In genomic region chr1:98028800-98029199, GRCh38 we compare ENCODE assay signal across 27 cellular contexts.
DNase-seq lines count a peak whose midpoint lies in the region; ATAC-seq, FAIRE-seq and TF ChIP-seq lines count a peak whose summit lies in the region.
"Had no signal": no experiment of that assay in that cellular context is flagged by ENCODE, and none has a peak within 500 bp of the region (broad histone marks: within the 10 kb centered on the region; RNA-seq: fewer than 3 reads in every experiment).

No MANE protein-coding gene starts in this region.

- H3K9ac ChIP-seq in Karpas-422 (ENCODE audit: low read length) (no peak overlapping the region), astrocyte (ENCODE audit: low read length) (no peak overlapping the region)

- H3K27me3 Mint-ChIP-seq in astrocyte (ENCODE audit: low read depth, unreplicated experiment) = no peaks in the 10 kb centered on the region

- no peak for TF ChIP-seq CTCF in astrocyte (IDR thresholded peaks at IDR 0.05; ENCODE audit: insufficient read depth, low read depth, low read length)
- TF ChIP-seq CTCF in osteoblast (IDR thresholded peaks at IDR 0.05; ENCODE audit: extremely low read depth, low read depth, low read length) = no peak
- TF ChIP-seq CTCF in esophagus muscularis mucosa (IDR thresholded peaks at IDR 0.05) = no peak

- peaks cover 7% of the 10 kb centered on the region for H3K4me1 Mint-ChIP-seq in astrocyte (ENCODE audit: low read depth, unreplicated experiment)

- no peaks in the 10 kb centered on the region for H3K36me3 Mint-ChIP-seq in astrocyte (ENCODE audit: low read depth, unreplicated experiment)
- H3K36me3 Mint-ChIP-seq: mesothelial cell of epicardium; naive thymus-derived CD4-positive, alpha-beta T cell had no signal

- no peak overlapping the region for H3K4me3 Mint-ChIP-seq in astrocyte (ENCODE audit: unreplicated experiment)
- H3K4me3 Mint-ChIP-seq: activated CD4-positive, alpha-beta T cell treated with anti-CD3 and anti-CD28 coated beads, Interleukin-2, amount 10 ng/mL, durations not matched to agents 24 days and 14 days; activated T-cell treated with anti-CD3 and anti-CD28 coated beads, Interleukin-2, amount 50 U/mL, for 4 hours; mesothelial cell of epicardium; naive thymus-derived CD4-positive, alpha-beta T cell; stimulated activated naive CD8-positive, alpha-beta T cell treated with anti-CD3 and anti-CD28 coated beads, Interleukin-15, Interleukin-2, amounts not matched to agents 100 ng/mL and 50 ng/mL, for 24 hours; T-helper 2 cell treated with Interferon-gamma antibody and Interleukin-4, amounts not matched to agents 5 μg/mL and 100 μg/mL, for 36 hours had no signal

- H3K9me3 ChIP-seq in Karpas-422 (ENCODE audit: low read length) (no peaks in the 10 kb centered on the region), astrocyte (ENCODE audit: insufficient read depth, low read depth, low read length) (no peaks in the 10 kb centered on the region), osteoblast (ENCODE audit: low read depth, low read length) (no peaks in the 10 kb centered on the region), esophagus muscularis mucosa (no peaks in the 10 kb centered on the region)
- H3K9me3 ChIP-seq: esophagus squamous epithelium, gastroesophageal sphincter, left lung, uterus had no signal

- WGBS in esophagus muscularis mucosa = 84% methylated on average over 6 of the region's 6 CpGs

- H3K9me2 ChIP-seq in Karpas-422 (replicated peaks; ENCODE audit: insufficient read depth, low read length) = no peaks in the 10 kb centered on the region

- ATAC-seq in left ventricle myocardium superior = no peak
- ATAC-seq: activated T-cell treated with anti-CD3 and anti-CD28 coated beads, Interleukin-2, amount 50 U/mL, for 4 hours; gastroesophageal sphincter; left lung; naive thymus-derived CD4-positive, alpha-beta T cell had no signal

- no peak for TF ChIP-seq EP300 in esophagus muscularis mucosa (IDR thresholded peaks at IDR 0.05)

- H3K9me3 Mint-ChIP-seq in astrocyte (ENCODE audit: unreplicated experiment) = no peaks in the 10 kb centered on the region
- H3K9me3 Mint-ChIP-seq: activated CD4-positive, alpha-beta T cell treated with anti-CD3 and anti-CD28 coated beads, Interleukin-2, amount 10 ng/mL, durations not matched to agents 24 days and 14 days; activated T-cell treated with anti-CD3 and anti-CD28 coated beads, Interleukin-2, amount 50 U/mL, for 4 hours; mesothelial cell of epicardium; naive thymus-derived CD4-positive, alpha-beta T cell; stimulated activated naive CD8-positive, alpha-beta T cell treated with anti-CD3 and anti-CD28 coated beads, Interleukin-15, Interleukin-2, amounts not matched to agents 100 ng/mL and 50 ng/mL, for 24 hours; T-helper 2 cell treated with Interferon-gamma antibody and Interleukin-4, amounts not matched to agents 5 μg/mL and 100 μg/mL, for 36 hours had no signal

- no peak for FAIRE-seq in astrocyte (lab: Jason Lieb, UNC)
- FAIRE-seq: bronchial epithelial cell, GM12892 had no signal

- no peaks in the 10 kb centered on the region for H4K20me1 ChIP-seq in Karpas-422 (ENCODE audit: insufficient read depth, low read depth, low read length)
- H4K20me1 ChIP-seq in astrocyte (ENCODE audit: insufficient read depth, low read length) = no peaks in the 10 kb centered on the region
- no peaks in the 10 kb centered on the region for H4K20me1 ChIP-seq in osteoblast (ENCODE audit: insufficient read depth, low read length)

- H3K27me3 ChIP-seq in Karpas-422 (ENCODE audit: low read length) (no peaks in the 10 kb centered on the region), astrocyte (ENCODE audit: insufficient read depth, low read length) (no peaks in the 10 kb centered on the region), osteoblast (ENCODE audit: insufficient read depth, low read length) (no peaks in the 10 kb centered on the region), esophagus muscularis mucosa (no peaks in the 10 kb centered on the region)
- H3K27me3 ChIP-seq: esophagus squamous epithelium, gastroesophageal sphincter, left lung, uterus had no signal

- peak; percentile 45 for DNase-seq in DMS 273 treated with DMSO at 0.1 percent for 48 hours (lab: John Stamatoyannopoulos, UW)
- DNase-seq in Karpas-422 = no peak
- DNase-seq in astrocyte (ENCODE audit: low read depth) = no peak
- DNase-seq in osteoblast (ENCODE audit: insufficient read length, low spot score, missing footprints) = no peak
- no peak for DNase-seq in T1000 (lab: John Stamatoyannopoulos, UW)
- no peak for DNase-seq in activated naive CD4-positive, alpha-beta T cell (lab: John Stamatoyannopoulos, UW)
- no peak for DNase-seq in esophagus muscularis mucosa (ENCODE audit: extremely low spot score)
- DNase-seq in left ventricle myocardium superior = no peak
- DNase-seq: activated CD4-positive, alpha-beta T cell treated with anti-CD3 and anti-CD28 coated beads, Interleukin-2, amount 10 ng/mL, durations not matched to agents 24 days and 14 days; activated T-cell treated with anti-CD3 and anti-CD28 coated beads, Interleukin-2, amount 50 U/mL, for 4 hours; Calu3; effector memory CD4-positive, alpha-beta T cell; esophagus squamous epithelium; hippocampal formation; left lung; naive thymus-derived CD4-positive, alpha-beta T cell; NCI-H2029; nucleus accumbens; small intestine; uterus had no signal

- no peaks in the 10 kb centered on the region for H3K36me3 ChIP-seq in Karpas-422 (ENCODE audit: insufficient read depth, low read length)
- H3K36me3 ChIP-seq in astrocyte (ENCODE audit: insufficient read depth, low read length) = no peaks in the 10 kb centered on the region
- H3K36me3 ChIP-seq in osteoblast (ENCODE audit: insufficient read depth, low read length) = no peaks in the 10 kb centered on the region
- H3K36me3 ChIP-seq in esophagus muscularis mucosa = no peaks in the 10 kb centered on the region
- H3K36me3 ChIP-seq: esophagus squamous epithelium, gastroesophageal sphincter, left lung, uterus had no signal

- H2AFZ ChIP-seq in Karpas-422 (ENCODE audit: low read length) (no peak overlapping the region), astrocyte (ENCODE audit: low read depth, low read length) (no peak overlapping the region), osteoblast (ENCODE audit: low read length) (peak overlapping the region; percentile 17)

- intact Hi-C loops in esophagus muscularis mucosa (cut with DNase I) = no loop called here
- intact Hi-C loops in left ventricle myocardium superior (cut with micrococcal nuclease) = no loop called here

- H3K4me3 ChIP-seq in Karpas-422 (ENCODE audit: low read length) (no peak overlapping the region), astrocyte (ENCODE audit: insufficient read depth, low read depth, low read length) (no peak overlapping the region), osteoblast (ENCODE audit: insufficient read depth, low read length) (peak overlapping the region; percentile 27), esophagus muscularis mucosa (no peak overlapping the region)
- H3K4me3 ChIP-seq: esophagus squamous epithelium, gastroesophageal sphincter, left lung, uterus had no signal

- no peak overlapping the region for H3K27ac ChIP-seq in Karpas-422 (ENCODE audit: low read length)
- H3K27ac ChIP-seq in astrocyte (ENCODE audit: low read depth, low read length) = peak overlapping the region; percentile 42
- peak overlapping the region; percentile 67 for H3K27ac ChIP-seq in osteoblast (ENCODE audit: low read depth, low read length)
- no peak overlapping the region for H3K27ac ChIP-seq in esophagus muscularis mucosa (replicated peaks in 1 of 4)
- H3K27ac ChIP-seq: esophagus squamous epithelium, gastroesophageal sphincter, left lung, uterus, VCaP had no signal

- H3K27ac Mint-ChIP-seq in astrocyte (ENCODE audit: unreplicated experiment) = no peak overlapping the region
- H3K27ac Mint-ChIP-seq: activated CD4-positive, alpha-beta T cell treated with anti-CD3 and anti-CD28 coated beads, Interleukin-2, amount 10 ng/mL, durations not matched to agents 24 days and 14 days; mesothelial cell of epicardium; naive thymus-derived CD4-positive, alpha-beta T cell; stimulated activated naive CD8-positive, alpha-beta T cell treated with anti-CD3 and anti-CD28 coated beads, Interleukin-15, Interleukin-2, amounts not matched to agents 100 ng/mL and 50 ng/mL, for 24 hours; T-helper 2 cell treated with Interferon-gamma antibody and Interleukin-4, amounts not matched to agents 5 μg/mL and 100 μg/mL, for 36 hours had no signal

- H3K4me2 ChIP-seq in Karpas-422 (ENCODE audit: low read depth, low read length, poor library complexity, severe bottlenecking) (peak overlapping the region; percentile 34), astrocyte (ENCODE audit: low read length) (peak overlapping the region; percentile 53), osteoblast (ENCODE audit: insufficient read depth, low read length) (peak overlapping the region; percentile 67)

- H3K79me2 ChIP-seq in Karpas-422 (ENCODE audit: low read length) = no peaks in the 10 kb centered on the region
- H3K79me2 ChIP-seq in astrocyte (ENCODE audit: insufficient read depth, low read length) = peaks cover 16% of the 10 kb centered on the region
- H3K79me2 ChIP-seq in osteoblast (ENCODE audit: insufficient read depth, low read length) = peaks cover 60% of the 10 kb centered on the region

- H3K4me1 ChIP-seq in Karpas-422 (ENCODE audit: low read length) (peaks cover 27% of the 10 kb centered on the region), astrocyte (ENCODE audit: insufficient read depth, low read length) (peaks cover 12% of the 10 kb centered on the region), osteoblast (ENCODE audit: insufficient read depth, low read length) (peaks cover 32% of the 10 kb centered on the region), esophagus muscularis mucosa (no peaks in the 10 kb centered on the region)
- H3K4me1 ChIP-seq: esophagus squamous epithelium, gastroesophageal sphincter, left lung, uterus had no signal

- no peak for TF ChIP-seq POLR2A in esophagus muscularis mucosa (IDR thresholded peaks at IDR 0.05; ENCODE audit: low read depth)

Comparison
In these comparisons a context has a peak if more than half of its experiments do, and no peak if none do; other contexts are left out.
1. H3K27ac ChIP-seq: peak in astrocyte (single experiment) and osteoblast (single experiment); none in Karpas-422 (single experiment) and esophagus muscularis mucosa (0 of 4).
2. Peak in every context shown above with its lines, with median percentiles within 50 percentile points of each other: H3K4me2 ChIP-seq.